Comparison of ENCODE assay signal across 8 cellular contexts in genomic region chr7:77082192-77082591, GRCh38. TPM values are rescaled to one million over a fixed set of nuclear protein-coding genes. Genes with fewer than 3 reads are reported as not detected.
"Had no signal": no experiment of that assay in that cellular context is flagged by ENCODE, and none has a peak within 500 bp of the region (broad histone marks: within the 10 kb centered on the region; RNA-seq: fewer than 3 reads in every experiment).

No MANE protein-coding gene starts in this region.

RNA-seq across cellular contexts. Expression of gene SPDYE18, which starts 19.8 kb away (rescaled TPM):
- total RNA-seq: NCI-H460, SJSA1 had no signal

RNA-seq across cellular contexts. Expression of gene SPDYE17, which starts 50.0 kb away (rescaled TPM):
- total RNA-seq: LHCN-M2, MCF 10A, OCI-LY7, PC-9, Right ventricle myocardium superior, SJSA1 had no signal
- polyA plus RNA-seq: SK-N-SH had no signal
